ENCODE assay signal across 8 cellular contexts in genomic region chr12:9798008-9798619, GRCh38. TPM values are rescaled to one million over a fixed set of nuclear protein-coding genes. Genes with fewer than 3 reads are reported as not detected.
DNase-seq lines count a peak whose midpoint lies in the region; ATAC-seq, FAIRE-seq and TF ChIP-seq lines count a peak whose summit lies in the region.

No MANE protein-coding gene starts in this region.

- no peak for TF ChIP-seq RAD21 in HepG2 (CRISPR knock-in tag; IDR thresholded peaks at IDR 0.05)

- FAIRE-seq in HepG2 (lab: Jason Lieb, UNC), result peak; percentile 79

- peak overlapping the region; percentile 28 for H3K27ac Mint-ChIP-seq in T-helper 1 cell treated with Interleukin-12 subunit alpha and Interleukin-12 subunit beta and Interleukin-4 antibody, amounts not matched to agents 30 μg/mL and 1 μg/mL, for 36 hours

- H3K4me1 ChIP-seq in HepG2 (ENCODE audit: insufficient read depth, low read length), result no peaks in the 10 kb centered on the region

- peaks cover 6% of the 10 kb centered on the region for H3K9me3 Mint-ChIP-seq in T-helper 1 cell treated with Interleukin-12 subunit alpha and Interleukin-12 subunit beta and Interleukin-4 antibody, amounts not matched to agents 30 μg/mL and 1 μg/mL, for 36 hours

- CTCF ChIA-PET in HepG2 (lab: Yijun Ruan, JAX; ENCODE audit: low intra/inter-chr PET ratio, low total read pairs), result interaction anchor here (1.3 to 1.9 kb wide), 2 partner anchors 47 to 49 kb away, joined by 5 to 10 read pairs; no protein-coding TSS in a partner anchor

- H3K4me1 Mint-ChIP-seq in T-helper 1 cell treated with Interleukin-12 subunit alpha and Interleukin-12 subunit beta and Interleukin-4 antibody, amounts not matched to agents 30 μg/mL and 1 μg/mL, for 36 hours (ENCODE audit: low read depth), result peaks cover 45% of the 10 kb centered on the region

- 0 out of 5 replicates have a peak, but pooled peaks cover 0 to 6% of the 10 kb centered on the region in 2 experiments for H3K27me3 ChIP-seq in HepG2 (ENCODE audit: control insufficient read depth in 1 of 2, insufficient read depth in 2 of 2, low read length in 2 of 2)

- no peaks in the 10 kb centered on the region for H3K9me3 ChIP-seq in HepG2 (ENCODE audit: low read length)

- 16% methylated on average over 6 of the region's 6 CpGs for WGBS in HepG2 (ENCODE audit: low lambda C conversion rate)

- DNase-seq in ELF-1 (ENCODE audit: low read depth, low spot score) (peak; percentile 81), astrocyte of the hippocampus (ENCODE audit: low read depth, low spot score) (peak; percentile 51), HepG2 (ENCODE audit: low spot score) (peak; percentile 41), cerebellum (ENCODE audit: low spot score) (no peak)
- DNase-seq in Jurkat, Clone E6-1 (ENCODE audit: low read depth, low spot score), result peak; percentile 91
- DNase-seq in stimulated activated CD8-positive, alpha-beta memory T cell treated with anti-CD3 and anti-CD28 coated beads, Interleukin-7, amount 100 ng/mL, for 1 hour (ENCODE audit: low read depth in 2 of 2), result peak; percentile 27 to 29

- BruUV-seq in HepG2 (replicated peaks; lab: Mats Ljungman, UMichigan), result no TSS peak

- POLR2A ChIA-PET in HepG2 (lab: Yijun Ruan, JAX), result no interaction called here

- H3K27ac ChIP-seq in HepG2 (ENCODE audit: extremely low read length, insufficient read depth, low read length), result no peak overlapping the region

- H2AFZ ChIP-seq in HepG2 (ENCODE audit: low read length), result no peak overlapping the region

- H3K79me2 ChIP-seq in HepG2 (ENCODE audit: insufficient read depth, low read length), result no peaks in the 10 kb centered on the region

- intact Hi-C loops in HepG2 (cut with micrococcal nuclease; ENCODE audit: unreplicated experiment), result loop anchor here (1.0 kb wide), 1 partner anchor 48 kb away; no protein-coding TSS in a partner anchor

- no peak overlapping the region for H3K9ac ChIP-seq in HepG2 (ENCODE audit: insufficient read depth, low read depth, low read length)

- TF ChIP-seq EP300 in HepG2 (IDR thresholded peaks at IDR 0.05; ENCODE audit: low read depth in 2 of 2, low read length in 2 of 2) (no peak), HepG2 (CRISPR knock-in tag; IDR thresholded peaks at IDR 0.05; ENCODE audit: borderline replicate concordance) (no peak)

- no peak overlapping the region for H3K4me3 Mint-ChIP-seq in T-helper 1 cell treated with Interleukin-12 subunit alpha and Interleukin-12 subunit beta and Interleukin-4 antibody, amounts not matched to agents 30 μg/mL and 1 μg/mL, for 36 hours

- peak; percentile 97 for ATAC-seq in GM21576 (IDR thresholded peaks at IDR 0.05; ENCODE audit: unreplicated experiment)
- peak; percentile 96 for ATAC-seq in HepG2

- TF ChIP-seq POLR2A in HepG2 (IDR thresholded peaks at IDR 0.05; ENCODE audit: insufficient read depth in 1 of 2, low read depth in 2 of 2, low read length in 2 of 2), result no peak

- no peaks in the 10 kb centered on the region for H3K36me3 ChIP-seq in HepG2 (replicated peaks in 1 of 2; ENCODE audit: control insufficient read depth in 1 of 2, insufficient read depth in 2 of 2, low read length in 2 of 2)

- in situ Hi-C loops in HepG2 (cut with HindIII; ENCODE audit: extremely low pct_ligation_motif_present, low pct_unique_long_range_greater_than_20kb), result no loop called here

- H4K20me1 ChIP-seq in HepG2 (ENCODE audit: insufficient read depth, low read length), result no peaks in the 10 kb centered on the region

- H3K4me2 ChIP-seq in HepG2 (ENCODE audit: low read depth, low read length), result no peak overlapping the region

- no peak overlapping the region for H3K4me3 ChIP-seq in Jurkat, Clone E6-1 (ENCODE audit: low read length)
- no peak overlapping the region for H3K4me3 ChIP-seq in HepG2 (replicated peaks in 1 of 3; ENCODE audit: insufficient read depth in 1 of 3, low read depth in 2 of 3, low read length in 3 of 3)

- H3K27me3 Mint-ChIP-seq in T-helper 1 cell treated with Interleukin-12 subunit alpha and Interleukin-12 subunit beta and Interleukin-4 antibody, amounts not matched to agents 30 μg/mL and 1 μg/mL, for 36 hours (ENCODE audit: low read depth), result peaks cover 9% of the 10 kb centered on the region

- peaks cover 8% of the 10 kb centered on the region for H3K36me3 Mint-ChIP-seq in T-helper 1 cell treated with Interleukin-12 subunit alpha and Interleukin-12 subunit beta and Interleukin-4 antibody, amounts not matched to agents 30 μg/mL and 1 μg/mL, for 36 hours (ENCODE audit: low read depth)

- TF ChIP-seq CTCF in HepG2 (CRISPR knock-in tag; IDR thresholded peaks at IDR 0.05), result peak; percentile 73

TF ChIP-seq in HepG2, 621 proteins besides CTCF, POLR2A, EP300 and RAD21:
- peak; percentile 62 for TF ChIP-seq STAG1 (CRISPR knock-in tag; IDR thresholded peaks at IDR 0.05)
- TF ChIP-seq TCF12 (IDR thresholded peaks at IDR 0.05), result no peak
- TF ChIP-seq TCF12 (CRISPR knock-in tag; IDR thresholded peaks at IDR 0.05), result no peak
- peak; percentile 41; the same call in 1 of the 2 replicates for TF ChIP-seq SMC3 (IDR thresholded peaks at IDR 0.05; ENCODE audit: low read length)
- TF ChIP-seq TEAD3 (CRISPR knock-in tag; optimal IDR thresholded peaks at IDR 0.05; ENCODE audit: borderline replicate concordance), result peak; percentile 76

RNA-seq across cellular contexts. Expression of gene KLRF1, which starts 29.2 kb away (rescaled TPM):
- not detected for polyA plus RNA-seq in Jurkat, Clone E6-1 (2012; ENCODE audit: insufficient read depth, insufficient read length)
- not detected in 2 replicates for total RNA-seq in HepG2 (2016; rRNA removed; fragmentation: Illumina TruSeq; extraction: Trizol)
- total RNA-seq in HepG2 (2016; cell fraction: cytosol; rRNA removed; fragmentation: Illumina TruSeq; extraction: Trizol; ENCODE audit: low read depth), result not detected in 2 replicates
- not detected in 2 replicates for total RNA-seq in HepG2 (2016; cell fraction: insoluble cytoplasmic fraction; rRNA removed; fragmentation: Illumina TruSeq; extraction: Trizol)
- not detected in 2 replicates for total RNA-seq in HepG2 (2016; cell fraction: membrane; rRNA removed; fragmentation: Illumina TruSeq; extraction: Trizol)
- not detected in 2 replicates for total RNA-seq in HepG2 (2016; cell fraction: nucleus; rRNA removed; fragmentation: Illumina TruSeq; extraction: Trizol)
- polyA plus RNA-seq in HepG2 (2011; rRNA removed), result not detected in 2 replicates
- polyA plus RNA-seq in HepG2 (2011; cell fraction: cytosol; rRNA removed), result not detected in 2 replicates
- polyA plus RNA-seq in HepG2 (2011; cell fraction: nucleus; rRNA removed), result not detected in 2 replicates
- polyA plus RNA-seq in HepG2 (2012), result not detected in 2 replicates
- not detected in 2 replicates for polyA plus RNA-seq in HepG2 (2016; cell fraction: cytosol; fragmentation: Illumina TruSeq; extraction: Trizol; ENCODE audit: low read depth)
- not detected in 2 replicates for polyA plus RNA-seq in HepG2 (2016; cell fraction: insoluble cytoplasmic fraction; fragmentation: Illumina TruSeq; extraction: Trizol; ENCODE audit: low read depth)
- polyA plus RNA-seq in HepG2 (2016; cell fraction: membrane; fragmentation: Illumina TruSeq; extraction: Trizol; ENCODE audit: low read depth), result not detected in 2 replicates
- polyA plus RNA-seq in HepG2 (2016; cell fraction: nucleus; fragmentation: Illumina TruSeq; extraction: Trizol; ENCODE audit: insufficient read depth, low read depth), result not detected in 2 replicates
- polyA minus RNA-seq in HepG2 (2011; rRNA and poly(A)+ RNA removed; ENCODE audit: low replicate concordance), result not detected in 2 replicates
- not detected in 2 replicates for polyA minus RNA-seq in HepG2 (2011; cell fraction: cytosol; rRNA and poly(A)+ RNA removed)
- polyA minus RNA-seq in HepG2 (2011; cell fraction: nucleus; rRNA and poly(A)+ RNA removed), result not detected in 2 replicates
- not detected for total RNA-seq in cerebellum

RNA-seq across cellular contexts. Expression of gene CD69, which starts 37.4 kb away (rescaled TPM):
- polyA plus RNA-seq in Jurkat, Clone E6-1 (2012; ENCODE audit: insufficient read depth, insufficient read length), result 13.5 TPM
- not detected in 2 replicates for total RNA-seq in HepG2 (2016; rRNA removed; fragmentation: Illumina TruSeq; extraction: Trizol)
- total RNA-seq in HepG2 (2016; cell fraction: cytosol; rRNA removed; fragmentation: Illumina TruSeq; extraction: Trizol; ENCODE audit: low read depth), result not detected in 2 replicates
- total RNA-seq in HepG2 (2016; cell fraction: insoluble cytoplasmic fraction; rRNA removed; fragmentation: Illumina TruSeq; extraction: Trizol), result not detected in 2 replicates
- not detected in 2 replicates for total RNA-seq in HepG2 (2016; cell fraction: membrane; rRNA removed; fragmentation: Illumina TruSeq; extraction: Trizol)
- total RNA-seq in HepG2 (2016; cell fraction: nucleus; rRNA removed; fragmentation: Illumina TruSeq; extraction: Trizol), result not detected in 2 replicates
- polyA plus RNA-seq in HepG2 (2011; rRNA removed), result not detected in 2 replicates
- polyA plus RNA-seq in HepG2 (2011; cell fraction: cytosol; rRNA removed), result not detected in 2 replicates
- polyA plus RNA-seq in HepG2 (2011; cell fraction: nucleus; rRNA removed), result not detected in 2 replicates
- not detected in 2 replicates for polyA plus RNA-seq in HepG2 (2012)
- polyA plus RNA-seq in HepG2 (2016; cell fraction: cytosol; fragmentation: Illumina TruSeq; extraction: Trizol; ENCODE audit: low read depth), result not detected in 2 replicates
- polyA plus RNA-seq in HepG2 (2016; cell fraction: insoluble cytoplasmic fraction; fragmentation: Illumina TruSeq; extraction: Trizol; ENCODE audit: low read depth), result not detected in 2 replicates
- not detected in 2 replicates for polyA plus RNA-seq in HepG2 (2016; cell fraction: membrane; fragmentation: Illumina TruSeq; extraction: Trizol; ENCODE audit: low read depth)
- polyA plus RNA-seq in HepG2 (2016; cell fraction: nucleus; fragmentation: Illumina TruSeq; extraction: Trizol; ENCODE audit: insufficient read depth, low read depth), result not detected in 2 replicates
- not detected in 2 replicates for polyA minus RNA-seq in HepG2 (2011; rRNA and poly(A)+ RNA removed; ENCODE audit: low replicate concordance)
- polyA minus RNA-seq in HepG2 (2011; cell fraction: cytosol; rRNA and poly(A)+ RNA removed), result not detected in 2 replicates
- polyA minus RNA-seq in HepG2 (2011; cell fraction: nucleus; rRNA and poly(A)+ RNA removed), result not detected in 2 replicates
- total RNA-seq in cerebellum, result 0.64 TPM
